15 cellular contexts compared by ENCODE assay signal in the genomic region with DNA sequence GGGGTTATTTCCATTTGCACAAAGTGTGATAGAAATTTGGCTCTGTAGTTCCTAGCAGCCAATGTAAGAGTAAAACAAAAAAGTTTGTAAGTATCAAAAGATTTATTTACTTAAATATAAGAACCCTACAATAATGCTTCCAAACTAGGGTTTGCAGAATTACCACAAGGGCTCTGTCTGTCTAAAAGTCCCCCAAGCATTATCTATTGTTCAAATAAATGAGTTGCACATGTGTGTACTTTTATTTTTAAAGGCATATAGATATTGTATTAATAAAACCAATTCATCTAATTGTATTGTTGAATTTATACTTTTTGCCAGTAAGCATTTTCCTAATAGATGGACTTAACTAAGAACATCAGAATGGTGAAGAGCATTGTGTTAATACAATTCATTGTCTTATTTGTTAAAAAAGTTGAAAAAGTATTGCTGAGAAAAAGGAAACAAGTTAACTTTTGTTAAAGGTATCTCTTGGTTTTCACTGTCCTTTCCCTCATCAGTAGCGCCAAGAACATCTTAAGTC. TPM values are rescaled to one million over a fixed set of nuclear protein-coding genes. Genes with fewer than 3 reads are reported as not detected.
DNase-seq lines count a peak whose midpoint lies in the region; ATAC-seq and TF ChIP-seq lines count a peak whose summit lies in the region.
"Had no signal": no experiment of that assay in that cellular context is flagged by ENCODE, and none has a peak within 500 bp of the region (broad histone marks: within the 10 kb centered on the region; RNA-seq: fewer than 3 reads in every experiment).

No MANE protein-coding gene starts in this region.

- no peaks in the 10 kb centered on the region for H3K9me2 ChIP-seq in Karpas-422 (replicated peaks; ENCODE audit: insufficient read depth, low read length)

- DNase-seq in DND-41: no peak
- peak; percentile 72 for DNase-seq in Karpas-422
- no peak for DNase-seq in activated naive CD8-positive, alpha-beta T cell treated with anti-CD3 and anti-CD28 coated beads, Interleukin-2, amount 50 U/mL, for 24 hours
- no peak for DNase-seq in RPMI8226
- no peak for DNase-seq in kidney glomerular epithelial cell (lab: John Stamatoyannopoulos, UW)
- no peak for DNase-seq in HuH-7.5 (ENCODE audit: low spot score)
- DNase-seq: activated CD8-positive, alpha-beta memory T cell treated with anti-CD3 and anti-CD28 coated beads, Interleukin-2, amount 50 U/mL, for 48 hours; brain microvascular endothelial cell; COR-L47; heart left ventricle; NCI-H1436; T1000 had no signal

- H3K27ac ChIP-seq in DND-41 (ENCODE audit: low read length) (peak overlapping the region; percentile 84), Karpas-422 (ENCODE audit: low read length) (peak overlapping the region; percentile 99), neutrophil (peak overlapping the region; percentile 97)
- H3K27ac ChIP-seq: brain microvascular endothelial cell had no signal

- H3K4me2 ChIP-seq in DND-41 (ENCODE audit: insufficient read depth, low read length) (no peak overlapping the region), Karpas-422 (ENCODE audit: low read depth, low read length, poor library complexity, severe bottlenecking) (peak overlapping the region; percentile 90)

- H3K27me3 ChIP-seq in DND-41 (ENCODE audit: insufficient read depth, low read length, poor library complexity) (no peaks in the 10 kb centered on the region), Karpas-422 (ENCODE audit: low read length) (no peaks in the 10 kb centered on the region), neutrophil (no peaks in the 10 kb centered on the region)
- H3K27me3 ChIP-seq: brain microvascular endothelial cell, heart left ventricle had no signal

- H3K4me1 ChIP-seq in DND-41 (ENCODE audit: insufficient read depth, low read length) (peaks cover 41% of the 10 kb centered on the region), Karpas-422 (ENCODE audit: low read length) (peaks cover 89% of the 10 kb centered on the region), neutrophil (ENCODE audit: control insufficient read depth in 1 of 2, insufficient read depth in 1 of 2, low read depth in 1 of 2, low read length in 1 of 2) (peaks cover 36 to 58% of the 10 kb centered on the region in 2 experiments)

- H3K4me3 Mint-ChIP-seq in activated naive CD8-positive, alpha-beta T cell treated with anti-CD3 and anti-CD28 coated beads, Interleukin-2, amount 50 U/mL, for 24 hours: peak overlapping the region; percentile 87
- H3K4me3 Mint-ChIP-seq: neural crest cell had no signal

- peaks cover 40% of the 10 kb centered on the region for H3K79me2 ChIP-seq in DND-41 (ENCODE audit: insufficient read depth, low read length)
- H3K79me2 ChIP-seq in Karpas-422 (ENCODE audit: low read length): peaks cover 27% of the 10 kb centered on the region

- peaks cover 39% of the 10 kb centered on the region for H3K36me3 Mint-ChIP-seq in activated naive CD8-positive, alpha-beta T cell treated with anti-CD3 and anti-CD28 coated beads, Interleukin-2, amount 50 U/mL, for 24 hours (ENCODE audit: low read depth)

- H4K20me1 ChIP-seq in DND-41 (ENCODE audit: insufficient read depth, low read length): no peaks in the 10 kb centered on the region
- H4K20me1 ChIP-seq in Karpas-422 (ENCODE audit: insufficient read depth, low read depth, low read length): no peaks in the 10 kb centered on the region

- H3K9me3 Mint-ChIP-seq in activated naive CD8-positive, alpha-beta T cell treated with anti-CD3 and anti-CD28 coated beads, Interleukin-2, amount 50 U/mL, for 24 hours: peaks cover 12% of the 10 kb centered on the region
- H3K9me3 Mint-ChIP-seq: neural crest cell had no signal

- H2AFZ ChIP-seq in DND-41 (ENCODE audit: low read depth, low read length): peak overlapping the region; percentile 69
- no peak overlapping the region for H2AFZ ChIP-seq in Karpas-422 (ENCODE audit: low read length)

- peak overlapping the region; percentile 95 for H3K27ac Mint-ChIP-seq in activated naive CD8-positive, alpha-beta T cell treated with anti-CD3 and anti-CD28 coated beads, Interleukin-2, amount 50 U/mL, for 24 hours

- no peak overlapping the region for H3K4me3 ChIP-seq in DND-41 (ENCODE audit: low read depth in 1 of 2, low read length in 2 of 2)
- H3K4me3 ChIP-seq in Karpas-422 (ENCODE audit: low read length): peak overlapping the region; percentile 40
- H3K4me3 ChIP-seq in neutrophil (ENCODE audit: low read depth in 1 of 2, low read length in 1 of 2): peak overlapping the region; percentile 73 to 78

- no peak for ATAC-seq in DND-41 (ENCODE audit: insufficient read depth, low read depth)
- no peak for ATAC-seq in activated naive CD8-positive, alpha-beta T cell treated with anti-CD3 and anti-CD28 coated beads, Interleukin-2, amount 50 U/mL, for 24 hours

- no peak for TF ChIP-seq CTCF in DND-41 (IDR thresholded peaks at IDR 0.05; ENCODE audit: borderline replicate concordance, extremely low read depth, low read length, poor library complexity, severe bottlenecking)
- no peak for TF ChIP-seq CTCF in neutrophil (IDR thresholded peaks at IDR 0.05)

- H3K9ac ChIP-seq in DND-41 (ENCODE audit: low read depth, low read length): no peak overlapping the region
- H3K9ac ChIP-seq in Karpas-422 (ENCODE audit: low read length): peak overlapping the region; percentile 82

- no peaks in the 10 kb centered on the region for H3K36me3 ChIP-seq in DND-41 (ENCODE audit: insufficient read depth, low read length)
- peaks cover 17% of the 10 kb centered on the region for H3K36me3 ChIP-seq in Karpas-422 (ENCODE audit: insufficient read depth, low read length)
- peaks cover 14% of the 10 kb centered on the region for H3K36me3 ChIP-seq in neutrophil
- H3K36me3 ChIP-seq: brain microvascular endothelial cell, heart left ventricle had no signal

- H3K9me3 ChIP-seq in DND-41 (ENCODE audit: insufficient read depth, low read length, severe bottlenecking) (peaks cover 3% of the 10 kb centered on the region), Karpas-422 (ENCODE audit: low read length) (no peaks in the 10 kb centered on the region), neutrophil (no peaks in the 10 kb centered on the region)
- H3K9me3 ChIP-seq: heart left ventricle had no signal

- no peaks in the 10 kb centered on the region for H3K27me3 Mint-ChIP-seq in activated naive CD8-positive, alpha-beta T cell treated with anti-CD3 and anti-CD28 coated beads, Interleukin-2, amount 50 U/mL, for 24 hours

- H3K4me1 Mint-ChIP-seq in activated naive CD8-positive, alpha-beta T cell treated with anti-CD3 and anti-CD28 coated beads, Interleukin-2, amount 50 U/mL, for 24 hours: peaks cover 62% of the 10 kb centered on the region
- H3K4me1 Mint-ChIP-seq: neural crest cell had no signal

RNA-seq across cellular contexts. Expression of gene PTPRC, which starts 0.9 kb away (rescaled TPM):
- 367 and 812 TPM in 2 replicates for total RNA-seq in Karpas-422 (2014; rRNA removed; shearing (Covaris generic); ENCODE audit: low replicate concordance)
- total RNA-seq: endothelial cell of umbilical vein, neural crest cell had no signal

Comparison
In these comparisons a context has a peak if more than half of its experiments do, and no peak if none do; other contexts are left out.
1. H3K4me3 ChIP-seq: peak in Karpas-422 (single experiment) and neutrophil (2 of 2); none in DND-41 (0 of 2).
2. Peak in every context shown above with its lines, with median percentiles within 50 percentile points of each other: H3K27ac ChIP-seq.